In genomic region chr7:52696183-52696582, GRCh38 we compare ENCODE assay signal across 14 cellular contexts.
"Had no signal": no experiment of that assay in that cellular context is flagged by ENCODE, and none has a peak within 500 bp of the region (broad histone marks: within the 10 kb centered on the region; RNA-seq: fewer than 3 reads in every experiment).

No MANE protein-coding gene starts in this region.

- H3K4me3 ChIP-seq: heart left ventricle, right lobe of liver, spleen, upper lobe of left lung had no signal

- ATAC-seq: activated T-cell treated with anti-CD3 and anti-CD28 coated beads, Interleukin-2, amount 50 U/mL, for 4 hours; foreskin keratinocyte; heart left ventricle; left lobe of liver; natural killer cell; right lobe of liver had no signal

- H3K27me3 ChIP-seq: foreskin keratinocyte, heart left ventricle, right lobe of liver, spleen, upper lobe of left lung had no signal

- H3K27ac ChIP-seq: foreskin keratinocyte, heart left ventricle, right lobe of liver, spleen, upper lobe of left lung had no signal

- H3K36me3 ChIP-seq: heart left ventricle, right lobe of liver, spleen, upper lobe of left lung had no signal

- H3K9me3 ChIP-seq: right lobe of liver, upper lobe of left lung had no signal

- H3K4me1 ChIP-seq: foreskin keratinocyte, heart left ventricle, right lobe of liver, spleen, upper lobe of left lung had no signal

- DNase-seq: activated CD4-positive, alpha-beta memory T cell treated with anti-CD3 and anti-CD28 coated beads for 36 hours; activated gamma-delta T cell; activated T-cell treated with anti-CD3 and anti-CD28 coated beads, Interleukin-2, amount 50 U/mL, for 4 hours; foreskin keratinocyte; heart left ventricle; mammary epithelial cell; natural killer cell; occipital lobe; right lobe of liver; spleen; stimulated activated CD4-positive, alpha-beta T cell treated with anti-CD3 and anti-CD28 coated beads, Interleukin-2, amount 100 ng/mL, for 24 hours; stimulated activated naive CD4-positive, alpha-beta T cell treated with Interleukin-2 at 50 U/mL for 16 hours; upper lobe of left lung had no signal
